ENCODE assay signal across 1 cellular context in genomic region chr14:103186241-103186835, GRCh38.
TF ChIP-seq lines count a peak whose summit lies in the region.

No MANE protein-coding gene starts in this region.

TF ChIP-seq in H1, 55 proteins besides CTCF, POLR2A, EP300 and RAD21:
- TF ChIP-seq POU5F1 (IDR thresholded peaks at IDR 0.05; ENCODE audit: low read depth, low read length) (no peak), TEAD4 (IDR thresholded peaks at IDR 0.05; ENCODE audit: low read depth, low read length) (0 out of 2 replicates have a peak, but pooled peaks have one; percentile 9)
TF ChIP-seq in H1: peak in this region for 1.
